In genomic region chr7:139696547-139696946, GRCh38 we compare ENCODE assay signal across 11 cellular contexts.
DNase-seq lines count a peak whose midpoint lies in the region; ATAC-seq and TF ChIP-seq lines count a peak whose summit lies in the region.
"Had no signal": no experiment of that assay in that cellular context is flagged by ENCODE, and none has a peak within 500 bp of the region (broad histone marks: within the 10 kb centered on the region; RNA-seq: fewer than 3 reads in every experiment).

No MANE protein-coding gene starts in this region.

- H2BK15ac ChIP-seq in neuronal stem cell (ENCODE audit: low read length) = no peak overlapping the region

- no peak overlapping the region for H2BK5ac ChIP-seq in neuronal stem cell (ENCODE audit: low read length)

- H3K4me1 Mint-ChIP-seq in naive B cell = peaks cover 41 to 49% (median 41%) of the 10 kb centered on the region in 3 donors

- H3K9ac ChIP-seq in neuronal stem cell (ENCODE audit: low read depth, low read length, poor library complexity) = no peak overlapping the region

- H3K18ac ChIP-seq in neuronal stem cell (ENCODE audit: low read length) = no peak overlapping the region

- no peak overlapping the region for H3K27ac ChIP-seq in ascending aorta
- no peak overlapping the region for H3K27ac ChIP-seq in neuronal stem cell (replicated peaks; ENCODE audit: low read length)

- DNase-seq in SIG-M5 treated with dmso at 0.1 percent for 504 hours (lab: John Stamatoyannopoulos, UW; ENCODE audit: unreplicated experiment) = peak; percentile 51
- DNase-seq in SIG-M5 (lab: John Stamatoyannopoulos, UW) = no peak
- DNase-seq in NCI-H1417 treated with DMSO at 0.1 percent for 48 hours (lab: John Stamatoyannopoulos, UW) = peak; percentile 64
- peak; percentile 56 for DNase-seq in naive B cell
- DNase-seq in glomerular visceral epithelial cell (ENCODE audit: extremely low spot score) = no peak
- DNase-seq in ascending aorta (ENCODE audit: low spot score in 2 of 2) = no peak
- no peak for DNase-seq in neuronal stem cell (ENCODE audit: low spot score)
- DNase-seq: hypothalamus, pancreas had no signal

- no peaks in the 10 kb centered on the region for H3K4me1 ChIP-seq in ascending aorta
- peaks cover 0 to 5% of the 10 kb centered on the region in 2 donors for H3K4me1 ChIP-seq in neuronal stem cell (ENCODE audit: control insufficient read depth in 2 of 2, insufficient read depth in 1 of 2, low read depth in 1 of 2, low read length in 2 of 2)

- H3K9me3 Mint-ChIP-seq in naive B cell = no peaks in the 10 kb centered on the region

- no peak overlapping the region for H4K91ac ChIP-seq in neuronal stem cell (ENCODE audit: low read depth, low read length, poor library complexity)

- H3K79me1 ChIP-seq in neuronal stem cell (ENCODE audit: low read depth, low read length) = peaks cover 3% of the 10 kb centered on the region

- ATAC-seq in GM21515 (IDR thresholded peaks at IDR 0.05; ENCODE audit: unreplicated experiment) (peak; percentile 42), naive B cell (ENCODE audit: low read depth in 2 of 2) (peak; percentile 95 to 96)
- ATAC-seq: A549 had no signal

- intact Hi-C loops in ascending aorta (cut with DNase I) = no loop called here

- H2BK12ac ChIP-seq in neuronal stem cell (ENCODE audit: low read length) = no peak overlapping the region

- H2AFZ ChIP-seq in neuronal stem cell (ENCODE audit: low read length) = no peak overlapping the region

- H3K27ac Mint-ChIP-seq in naive B cell = peak overlapping the region; percentile 8 to 92 (median 86)

- H3K4ac ChIP-seq in neuronal stem cell (ENCODE audit: low read length) = no peak overlapping the region

- no peaks in the 10 kb centered on the region for H3K27me3 ChIP-seq in ascending aorta
- H3K27me3 ChIP-seq in neuronal stem cell (ENCODE audit: control insufficient read depth in 3 of 3, insufficient read depth in 3 of 3, low read depth in 1 of 3, low read length in 3 of 3) = no peaks in the 10 kb centered on the region
- H3K27me3 ChIP-seq: pancreas had no signal

- peaks cover 4 to 5% of the 10 kb centered on the region in 2 donors for H3K36me3 ChIP-seq in ascending aorta
- peaks cover 0 to 20% of the 10 kb centered on the region in 2 donors for H3K36me3 ChIP-seq in neuronal stem cell (replicated peaks in 1 of 2; ENCODE audit: control insufficient read depth in 2 of 2, insufficient read depth in 2 of 2, low read length in 2 of 2)
- H3K36me3 ChIP-seq: pancreas had no signal

- H2AK5ac ChIP-seq in neuronal stem cell (ENCODE audit: low read depth, low read length) = no peak overlapping the region

- no peak overlapping the region for H3K4me3 ChIP-seq in ascending aorta
- H3K4me3 ChIP-seq in neuronal stem cell (ENCODE audit: low read length in 2 of 2) = no peak overlapping the region
- H3K4me3 ChIP-seq: A549, pancreas had no signal

- TF ChIP-seq CTCF in ascending aorta (IDR thresholded peaks at IDR 0.05) = no peak

- no peak overlapping the region for H2BK120ac ChIP-seq in neuronal stem cell (ENCODE audit: low read depth, low read length)

- no peaks in the 10 kb centered on the region for H3K27me3 Mint-ChIP-seq in naive B cell

- no peak overlapping the region for H3K14ac ChIP-seq in neuronal stem cell (ENCODE audit: low read length)

- no peaks in the 10 kb centered on the region for H3K36me3 Mint-ChIP-seq in naive B cell

- peak overlapping the region in 5 of 8 donors; percentile 30 to 72 (median 63) for H3K4me3 Mint-ChIP-seq in naive B cell

- H3K4me2 ChIP-seq in neuronal stem cell (ENCODE audit: insufficient read depth, low read length, poor library complexity, severe bottlenecking) = no peak overlapping the region
- H3K4me2 ChIP-seq: A549 had no signal

- no peaks in the 10 kb centered on the region for H3K9me3 ChIP-seq in ascending aorta
- H3K9me3 ChIP-seq in neuronal stem cell (replicated peaks in 1 of 2; ENCODE audit: control insufficient read depth in 2 of 2, insufficient read depth in 1 of 2, low read depth in 1 of 2, low read length in 2 of 2) = no peaks in the 10 kb centered on the region
- H3K9me3 ChIP-seq: A549, pancreas had no signal

- no peak overlapping the region for H3K23ac ChIP-seq in neuronal stem cell (ENCODE audit: low read depth, low read length, poor library complexity)

- no CpG with 5 or more reads among the region's 3 CpGs for WGBS in neuronal stem cell (ENCODE audit: extremely low coverage in 2 of 2, insufficient read length in 2 of 2, insufficient replicate concordance in 1 of 2), 2 donors

- H4K8ac ChIP-seq in neuronal stem cell (ENCODE audit: low read depth, low read length) = no peak overlapping the region

Comparison
In these comparisons a context has a peak if more than half of its experiments do, and no peak if none do; other contexts are left out.
1. DNase-seq: peak in SIG-M5 treated with dmso at 0.1 percent for 504 hours (single experiment), NCI-H1417 treated with DMSO at 0.1 percent for 48 hours (single experiment) and naive B cell (single experiment); none in SIG-M5 (single experiment), glomerular visceral epithelial cell (single experiment), ascending aorta (0 of 2) and neuronal stem cell (single experiment).